In the genomic region with DNA sequence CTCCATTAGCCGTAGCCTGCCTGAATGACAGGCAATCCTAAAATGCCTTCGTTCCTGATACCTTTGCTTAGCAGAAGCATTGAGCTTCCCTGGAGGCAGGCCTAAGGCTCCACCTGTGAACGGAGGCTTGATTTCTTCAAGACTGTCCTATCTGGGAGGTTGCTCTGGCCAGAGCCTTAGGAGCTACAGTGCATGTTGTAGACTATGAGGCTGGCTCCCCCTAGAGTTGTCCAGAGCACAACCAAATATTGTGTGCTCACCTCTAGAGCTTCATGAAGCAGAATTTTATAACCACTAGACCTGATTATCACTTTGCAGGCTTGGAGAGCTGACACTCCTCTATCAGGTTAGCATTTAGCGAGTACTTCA, we compare ENCODE assay signal across 10 cellular contexts.
A peak's percentile ranks its signal among the peaks of the same experiment; 100 is the strongest.
DNase-seq lines count a peak whose midpoint lies in the region; ATAC-seq and TF ChIP-seq lines count a peak whose summit lies in the region.
"Had no signal": no experiment of that assay in that cellular context is flagged by ENCODE, and none has a peak within 500 bp of the region (broad histone marks: within the 10 kb centered on the region; RNA-seq: fewer than 3 reads in every experiment).

No MANE protein-coding gene starts in this region.

- H3K27ac ChIP-seq in breast epithelium (peak overlapping the region; percentile 41 to 83), upper lobe of right lung (no peak overlapping the region)

- H3K4me3 ChIP-seq in breast epithelium (no peak overlapping the region), upper lobe of right lung (no peak overlapping the region)

- H3K36me3 ChIP-seq in breast epithelium (no peaks in the 10 kb centered on the region), upper lobe of right lung (no peaks in the 10 kb centered on the region)

- no peak overlapping the region for H3K4me3 Mint-ChIP-seq in stimulated activated memory B cell treated with anti-CD40 and anti-IgM and Interleukin-4, amounts not matched to agents 10 μg/mL and 1 μg/mL and 100 μg/mL, for 72 hours
- H3K4me3 Mint-ChIP-seq: activated CD4-positive, alpha-beta T cell treated with anti-CD3 and anti-CD28 coated beads, Interleukin-2, amount 10 ng/mL, durations not matched to agents 7 days and 5 days had no signal

- H3K4me1 Mint-ChIP-seq in stimulated activated memory B cell treated with anti-CD40 and anti-IgM and Interleukin-4, amounts not matched to agents 10 μg/mL and 1 μg/mL and 100 μg/mL, for 72 hours = peaks cover 40% of the 10 kb centered on the region
- H3K4me1 Mint-ChIP-seq: activated CD4-positive, alpha-beta T cell treated with anti-CD3 and anti-CD28 coated beads, Interleukin-2, amount 10 ng/mL, durations not matched to agents 7 days and 5 days had no signal

- H3K4me1 ChIP-seq in breast epithelium (no peaks in the 10 kb centered on the region), upper lobe of right lung (no peaks in the 10 kb centered on the region)

- no peaks in the 10 kb centered on the region for H3K36me3 Mint-ChIP-seq in stimulated activated memory B cell treated with anti-CD40 and anti-IgM and Interleukin-4, amounts not matched to agents 10 μg/mL and 1 μg/mL and 100 μg/mL, for 72 hours

- intact Hi-C loops in breast epithelium (cut with DNase I; ENCODE audit: low total_unique reads) = no loop called here
- intact Hi-C loops in upper lobe of right lung (cut with DNase I) = no loop called here

- no peaks in the 10 kb centered on the region for H3K9me3 Mint-ChIP-seq in stimulated activated memory B cell treated with anti-CD40 and anti-IgM and Interleukin-4, amounts not matched to agents 10 μg/mL and 1 μg/mL and 100 μg/mL, for 72 hours
- H3K9me3 Mint-ChIP-seq: activated CD4-positive, alpha-beta T cell treated with anti-CD3 and anti-CD28 coated beads, Interleukin-2, amount 10 ng/mL, durations not matched to agents 7 days and 5 days had no signal

- DNase-seq in SIG-M5 treated with dmso at 0.1 percent for 504 hours (lab: John Stamatoyannopoulos, UW; ENCODE audit: unreplicated experiment) (peak; percentile 16), SIG-M5 (lab: John Stamatoyannopoulos, UW) (no peak), breast epithelium (ENCODE audit: low spot score in 2 of 2) (no peak), left lobe of liver (ENCODE audit: low spot score) (no peak), upper lobe of right lung (no peak)
- DNase-seq: activated CD4-positive, alpha-beta T cell treated with anti-CD3 and anti-CD28 coated beads, Interleukin-2, amount 10 ng/mL, durations not matched to agents 7 days and 5 days; NCI-H526 treated with DMSO at 0.1 percent for 48 hours had no signal

- no peak for TF ChIP-seq POLR2A in breast epithelium (IDR thresholded peaks at IDR 0.05)

- H3K27me3 Mint-ChIP-seq in stimulated activated memory B cell treated with anti-CD40 and anti-IgM and Interleukin-4, amounts not matched to agents 10 μg/mL and 1 μg/mL and 100 μg/mL, for 72 hours = no peaks in the 10 kb centered on the region
- H3K27me3 Mint-ChIP-seq: activated CD4-positive, alpha-beta T cell treated with anti-CD3 and anti-CD28 coated beads, Interleukin-2, amount 10 ng/mL, durations not matched to agents 7 days and 5 days had no signal

- H3K27ac Mint-ChIP-seq in stimulated activated memory B cell treated with anti-CD40 and anti-IgM and Interleukin-4, amounts not matched to agents 10 μg/mL and 1 μg/mL and 100 μg/mL, for 72 hours = no peak overlapping the region
- H3K27ac Mint-ChIP-seq: activated CD4-positive, alpha-beta T cell treated with anti-CD3 and anti-CD28 coated beads, Interleukin-2, amount 10 ng/mL, durations not matched to agents 7 days and 5 days had no signal

- H3K27me3 ChIP-seq in breast epithelium = no peaks in the 10 kb centered on the region
- H3K27me3 ChIP-seq in upper lobe of right lung = no peaks in the 10 kb centered on the region

- TF ChIP-seq CTCF in breast epithelium (IDR thresholded peaks at IDR 0.05) = no peak
- TF ChIP-seq CTCF in upper lobe of right lung (IDR thresholded peaks at IDR 0.05) = no peak

- ATAC-seq in left lobe of liver (peak; percentile 23), upper lobe of right lung (peak; percentile 42), HG03108 (IDR thresholded peaks at IDR 0.05; ENCODE audit: unreplicated experiment) (no peak), GM18861 (IDR thresholded peaks at IDR 0.05; ENCODE audit: unreplicated experiment) (no peak)
- ATAC-seq in stimulated activated memory B cell treated with anti-CD40 and anti-IgM and Interleukin-4, amounts not matched to agents 10 μg/mL and 1 μg/mL and 100 μg/mL, for 72 hours = no peak

- no peaks in the 10 kb centered on the region for H3K9me3 ChIP-seq in breast epithelium
- no peaks in the 10 kb centered on the region for H3K9me3 ChIP-seq in upper lobe of right lung

Comparison
In these comparisons a context has a peak if more than half of its experiments do, and no peak if none do; other contexts are left out.
1. ATAC-seq: peak in left lobe of liver (single experiment) and upper lobe of right lung (single experiment); none in stimulated activated memory B cell treated with anti-CD40 and anti-IgM and Interleukin-4, amounts not matched to agents 10 μg/mL and 1 μg/mL and 100 μg/mL, for 72 hours (single experiment), HG03108 (single experiment) and GM18861 (single experiment).